In the genomic region with DNA sequence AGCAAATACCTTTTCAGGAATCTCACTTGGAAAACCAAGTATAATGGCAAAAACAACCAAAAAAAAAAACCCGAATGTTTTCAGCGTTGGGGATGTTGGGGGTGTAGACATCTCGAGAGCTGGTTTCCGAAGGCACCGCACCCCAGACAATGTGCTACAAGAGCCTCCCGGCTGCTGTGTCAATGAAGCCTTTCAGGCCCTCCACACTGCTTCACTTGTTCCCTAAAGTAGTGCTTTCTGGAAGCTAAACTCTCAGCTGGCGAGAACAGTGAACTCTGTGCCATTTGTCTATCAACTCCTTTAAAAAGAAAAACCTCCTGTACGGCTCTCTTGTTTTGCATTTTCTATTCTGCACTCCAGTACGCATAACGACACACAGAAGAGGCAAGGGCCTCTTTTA, we compare ENCODE assay signal across 21 cellular contexts. TPM values are rescaled to one million over a fixed set of nuclear protein-coding genes. Genes with fewer than 3 reads are reported as not detected.
DNase-seq lines count a peak whose midpoint lies in the region; ATAC-seq and TF ChIP-seq lines count a peak whose summit lies in the region.
"Had no signal": no experiment of that assay in that cellular context is flagged by ENCODE, and none has a peak within 500 bp of the region (broad histone marks: within the 10 kb centered on the region; RNA-seq: fewer than 3 reads in every experiment).

No MANE protein-coding gene starts in this region.

- TF ChIP-seq CTCF in thyroid gland (IDR thresholded peaks at IDR 0.05) = no peak

- H3K27ac ChIP-seq in SK-N-MC (0 out of 2 replicates have a peak overlapping the region, but pooled peaks have one; percentile 38), thyroid gland (peak overlapping the region; percentile 14 to 61 (median 52))
- H3K27ac ChIP-seq: brain microvascular endothelial cell, testis had no signal

- TF ChIP-seq POLR2A in thyroid gland (IDR thresholded peaks at IDR 0.05) = no peak

- H3K9me3 ChIP-seq in SK-N-MC (ENCODE audit: low read depth, low read length) (no peaks in the 10 kb centered on the region), neuron (ENCODE audit: low read length) (no peaks in the 10 kb centered on the region), thyroid gland (no peaks in the 10 kb centered on the region)
- H3K9me3 ChIP-seq: esophagus muscularis mucosa, testis had no signal

- peak overlapping the region; percentile 19 for H3K9ac ChIP-seq in SK-N-MC (ENCODE audit: insufficient read length)

- H3K27me3 ChIP-seq in neuron (ENCODE audit: insufficient read depth, low read length) (no peaks in the 10 kb centered on the region), thyroid gland (no peaks in the 10 kb centered on the region)
- H3K27me3 ChIP-seq: brain microvascular endothelial cell, esophagus muscularis mucosa, testis had no signal

- no peak for ATAC-seq in GM21423 (IDR thresholded peaks at IDR 0.05; ENCODE audit: unreplicated experiment)
- ATAC-seq: stimulated activated memory B cell treated with anti-CD40 and anti-IgM and Interleukin-4, amounts not matched to agents 10 μg/mL and 1 μg/mL and 100 μg/mL, for 72 hours had no signal

- 29 to 40% methylated on average over 10 of the region's 10 CpGs for WGBS in thyroid gland, 2 donors

- H3K36me3 ChIP-seq in SK-N-MC (ENCODE audit: insufficient read depth, low read length) = no peaks in the 10 kb centered on the region
- no peaks in the 10 kb centered on the region for H3K36me3 ChIP-seq in neuron (ENCODE audit: insufficient read depth, low read length)
- H3K36me3 ChIP-seq in thyroid gland = no peaks in the 10 kb centered on the region
- H3K36me3 ChIP-seq: brain microvascular endothelial cell, esophagus muscularis mucosa had no signal

- H2AFZ ChIP-seq in neuron (ENCODE audit: low read depth, low read length) = no peak overlapping the region

- DNase-seq in SK-N-MC (ENCODE audit: low read depth, low spot score) (no peak), foreskin melanocyte (peak; percentile 86), thyroid gland (peak; percentile 57 to 68), OCI-M2 (lab: John Stamatoyannopoulos, UW; ENCODE audit: unreplicated experiment) (no peak)
- no peak for DNase-seq in activated T-cell treated with anti-CD3 and anti-CD28 coated beads, Interleukin-2, amount 50 U/mL, for 48 hours
- DNase-seq: activated CD4-positive, alpha-beta T cell treated with anti-CD3 and anti-CD28 coated beads, Interleukin-2, amount 50 U/mL, for 4 hours; activated CD8-positive, alpha-beta memory T cell treated with anti-CD3 and anti-CD28 coated beads, Interleukin-2, amount 50 U/mL, for 4 hours; activated effector memory CD4-positive, alpha-beta T cell treated with Interleukin-2 at 50 U/mL for 16 hours; brain microvascular endothelial cell; CD4-positive, alpha-beta T cell; effector memory CD4-positive, alpha-beta T cell; HFFc6; NCI-H2081; NCI-H774; stimulated activated CD4-positive, alpha-beta T cell treated with anti-CD3 and anti-CD28 coated beads, Interleukin-2, amount 100 ng/mL, for 24 hours; testis had no signal

- peaks cover 19% of the 10 kb centered on the region for H3K4me1 ChIP-seq in neuron (ENCODE audit: insufficient read depth, low read length)
- peaks cover 0 to 12% of the 10 kb centered on the region in 2 donors for H3K4me1 ChIP-seq in thyroid gland
- H3K4me1 ChIP-seq: testis had no signal

- intact Hi-C loops in thyroid gland (cut with DNase I) = no loop called here

- no peak overlapping the region for H3K4me3 ChIP-seq in SK-N-MC
- H3K4me3 ChIP-seq in neuron (ENCODE audit: low read length) = peak overlapping the region; percentile 7
- H3K4me3 ChIP-seq in thyroid gland (replicated peaks in 1 of 3) = no peak overlapping the region
- H3K4me3 ChIP-seq: esophagus muscularis mucosa, smooth muscle cell, testis had no signal

RNA-seq across cellular contexts. Expression of gene PLEKHO1, which starts 32.5 kb away (rescaled TPM):
- 10 to 100 TPM in 2 of 4 donors, 1 to 10 TPM in 2; 5.2 to 23.1 (median 14.2) TPM for total RNA-seq in thyroid gland

RNA-seq across cellular contexts. Expression of gene ANP32E, which starts 53.7 kb away (rescaled TPM):
- 10 to 100 TPM; 19.3 to 25.8 (median 24.5) TPM for total RNA-seq in thyroid gland

Comparison
In these comparisons a context has a peak if more than half of its experiments do, and no peak if none do; other contexts are left out.
1. DNase-seq: peak in foreskin melanocyte (single experiment) and thyroid gland (2 of 2); none in SK-N-MC (single experiment), activated T-cell treated with anti-CD3 and anti-CD28 coated beads, Interleukin-2, amount 50 U/mL, for 48 hours (0 of 2) and OCI-M2 (single experiment).